Comparison of ENCODE assay signal across 1 cellular context in the genomic region with DNA sequence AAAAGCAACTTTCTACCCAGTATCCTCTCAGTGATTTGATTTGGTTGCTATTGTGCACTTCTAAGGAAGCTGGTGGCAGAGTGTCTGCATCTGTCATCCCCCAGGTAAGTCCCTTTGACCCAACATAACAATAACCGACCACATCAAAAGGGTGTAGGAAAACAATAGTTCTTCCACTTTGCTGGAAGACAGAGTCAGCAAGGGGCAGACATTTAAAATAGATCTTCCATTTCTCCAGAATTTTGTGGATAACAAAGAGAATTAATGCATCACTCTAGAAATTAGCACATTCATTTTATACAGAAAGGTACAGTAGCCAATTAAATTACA.
A peak's percentile ranks its signal among the peaks of the same experiment; 100 is the strongest.
TF ChIP-seq lines count a peak whose summit lies in the region.

No MANE protein-coding gene starts in this region.

TF ChIP-seq in GM12878, 131 proteins besides CTCF, POLR2A, EP300 and RAD21 (continued from another document and continues in another):
- TF ChIP-seq, protein P1, sequence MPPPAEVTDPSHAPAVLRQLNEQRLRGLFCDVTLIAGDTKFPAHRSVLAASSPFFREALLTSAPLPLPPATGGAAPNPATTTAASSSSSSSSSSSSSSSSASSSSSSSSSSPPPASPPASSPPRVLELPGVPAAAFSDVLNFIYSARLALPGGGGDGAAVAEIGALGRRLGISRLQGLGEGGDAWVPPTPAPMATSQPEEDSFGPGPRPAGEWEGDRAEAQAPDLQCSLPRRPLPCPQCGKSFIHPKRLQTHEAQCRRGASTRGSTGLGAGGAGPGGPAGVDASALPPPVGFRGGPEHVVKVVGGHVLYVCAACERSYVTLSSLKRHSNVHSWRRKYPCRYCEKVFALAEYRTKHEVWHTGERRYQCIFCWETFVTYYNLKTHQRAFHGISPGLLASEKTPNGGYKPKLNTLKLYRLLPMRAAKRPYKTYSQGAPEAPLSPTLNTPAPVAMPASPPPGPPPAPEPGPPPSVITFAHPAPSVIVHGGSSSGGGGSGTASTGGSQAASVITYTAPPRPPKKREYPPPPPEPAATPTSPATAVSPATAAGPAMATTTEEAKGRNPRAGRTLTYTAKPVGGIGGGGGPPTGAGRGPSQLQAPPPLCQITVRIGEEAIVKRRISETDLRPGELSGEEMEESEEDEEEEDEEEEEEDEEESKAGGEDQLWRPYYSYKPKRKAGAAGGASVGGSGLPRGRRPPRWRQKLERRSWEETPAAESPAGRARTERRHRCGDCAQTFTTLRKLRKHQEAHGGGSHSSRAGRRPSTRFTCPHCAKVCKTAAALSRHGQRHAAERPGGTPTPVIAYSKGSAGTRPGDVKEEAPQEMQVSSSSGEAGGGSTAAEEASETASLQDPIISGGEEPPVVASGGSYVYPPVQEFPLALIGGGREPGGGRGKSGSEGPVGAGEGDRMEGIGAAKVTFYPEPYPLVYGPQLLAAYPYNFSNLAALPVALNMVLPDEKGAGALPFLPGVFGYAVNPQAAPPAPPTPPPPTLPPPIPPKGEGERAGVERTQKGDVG (CRISPR knock-in tag; IDR thresholded peaks at IDR 0.05), result no peak
- no peak for TF ChIP-seq ASH2L (IDR thresholded peaks at IDR 0.05; ENCODE audit: borderline replicate concordance, low read depth)
- TF ChIP-seq, protein P2, sequence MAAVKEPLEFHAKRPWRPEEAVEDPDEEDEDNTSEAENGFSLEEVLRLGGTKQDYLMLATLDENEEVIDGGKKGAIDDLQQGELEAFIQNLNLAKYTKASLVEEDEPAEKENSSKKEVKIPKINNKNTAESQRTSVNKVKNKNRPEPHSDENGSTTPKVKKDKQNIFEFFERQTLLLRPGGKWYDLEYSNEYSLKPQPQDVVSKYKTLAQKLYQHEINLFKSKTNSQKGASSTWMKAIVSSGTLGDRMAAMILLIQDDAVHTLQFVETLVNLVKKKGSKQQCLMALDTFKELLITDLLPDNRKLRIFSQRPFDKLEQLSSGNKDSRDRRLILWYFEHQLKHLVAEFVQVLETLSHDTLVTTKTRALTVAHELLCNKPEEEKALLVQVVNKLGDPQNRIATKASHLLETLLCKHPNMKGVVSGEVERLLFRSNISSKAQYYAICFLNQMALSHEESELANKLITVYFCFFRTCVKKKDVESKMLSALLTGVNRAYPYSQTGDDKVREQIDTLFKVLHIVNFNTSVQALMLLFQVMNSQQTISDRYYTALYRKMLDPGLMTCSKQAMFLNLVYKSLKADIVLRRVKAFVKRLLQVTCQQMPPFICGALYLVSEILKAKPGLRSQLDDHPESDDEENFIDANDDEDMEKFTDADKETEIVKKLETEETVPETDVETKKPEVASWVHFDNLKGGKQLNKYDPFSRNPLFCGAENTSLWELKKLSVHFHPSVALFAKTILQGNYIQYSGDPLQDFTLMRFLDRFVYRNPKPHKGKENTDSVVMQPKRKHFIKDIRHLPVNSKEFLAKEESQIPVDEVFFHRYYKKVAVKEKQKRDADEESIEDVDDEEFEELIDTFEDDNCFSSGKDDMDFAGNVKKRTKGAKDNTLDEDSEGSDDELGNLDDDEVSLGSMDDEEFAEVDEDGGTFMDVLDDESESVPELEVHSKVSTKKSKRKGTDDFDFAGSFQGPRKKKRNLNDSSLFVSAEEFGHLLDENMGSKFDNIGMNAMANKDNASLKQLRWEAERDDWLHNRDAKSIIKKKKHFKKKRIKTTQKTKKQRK (IDR thresholded peaks at IDR 0.05; ENCODE audit: low read depth, low read length), result no peak
- TF ChIP-seq, protein P3, sequence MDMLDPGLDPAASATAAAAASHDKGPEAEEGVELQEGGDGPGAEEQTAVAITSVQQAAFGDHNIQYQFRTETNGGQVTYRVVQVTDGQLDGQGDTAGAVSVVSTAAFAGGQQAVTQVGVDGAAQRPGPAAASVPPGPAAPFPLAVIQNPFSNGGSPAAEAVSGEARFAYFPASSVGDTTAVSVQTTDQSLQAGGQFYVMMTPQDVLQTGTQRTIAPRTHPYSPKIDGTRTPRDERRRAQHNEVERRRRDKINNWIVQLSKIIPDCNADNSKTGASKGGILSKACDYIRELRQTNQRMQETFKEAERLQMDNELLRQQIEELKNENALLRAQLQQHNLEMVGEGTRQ (IDR thresholded peaks at IDR 0.05; ENCODE audit: borderline replicate concordance, low read depth, low read length), result no peak
- no peak for TF ChIP-seq SP1 (IDR thresholded peaks at IDR 0.05; ENCODE audit: low read depth, low read length)
- no peak for TF ChIP-seq SREBF2 (IDR thresholded peaks at IDR 0.05; ENCODE audit: low read length)
- TF ChIP-seq, protein P4, sequence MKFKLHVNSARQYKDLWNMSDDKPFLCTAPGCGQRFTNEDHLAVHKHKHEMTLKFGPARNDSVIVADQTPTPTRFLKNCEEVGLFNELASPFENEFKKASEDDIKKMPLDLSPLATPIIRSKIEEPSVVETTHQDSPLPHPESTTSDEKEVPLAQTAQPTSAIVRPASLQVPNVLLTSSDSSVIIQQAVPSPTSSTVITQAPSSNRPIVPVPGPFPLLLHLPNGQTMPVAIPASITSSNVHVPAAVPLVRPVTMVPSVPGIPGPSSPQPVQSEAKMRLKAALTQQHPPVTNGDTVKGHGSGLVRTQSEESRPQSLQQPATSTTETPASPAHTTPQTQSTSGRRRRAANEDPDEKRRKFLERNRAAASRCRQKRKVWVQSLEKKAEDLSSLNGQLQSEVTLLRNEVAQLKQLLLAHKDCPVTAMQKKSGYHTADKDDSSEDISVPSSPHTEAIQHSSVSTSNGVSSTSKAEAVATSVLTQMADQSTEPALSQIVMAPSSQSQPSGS (IDR thresholded peaks at IDR 0.05; ENCODE audit: low read length), result no peak
- TF ChIP-seq, protein P5, sequence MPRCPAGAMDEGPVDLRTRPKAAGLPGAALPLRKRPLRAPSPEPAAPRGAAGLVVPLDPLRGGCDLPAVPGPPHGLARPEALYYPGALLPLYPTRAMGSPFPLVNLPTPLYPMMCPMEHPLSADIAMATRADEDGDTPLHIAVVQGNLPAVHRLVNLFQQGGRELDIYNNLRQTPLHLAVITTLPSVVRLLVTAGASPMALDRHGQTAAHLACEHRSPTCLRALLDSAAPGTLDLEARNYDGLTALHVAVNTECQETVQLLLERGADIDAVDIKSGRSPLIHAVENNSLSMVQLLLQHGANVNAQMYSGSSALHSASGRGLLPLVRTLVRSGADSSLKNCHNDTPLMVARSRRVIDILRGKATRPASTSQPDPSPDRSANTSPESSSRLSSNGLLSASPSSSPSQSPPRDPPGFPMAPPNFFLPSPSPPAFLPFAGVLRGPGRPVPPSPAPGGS (IDR thresholded peaks at IDR 0.05; ENCODE audit: borderline replicate concordance, insufficient read depth, low read depth, low read length, poor library complexity, severe bottlenecking), result no peak
- no peak for TF ChIP-seq FOXM1 (IDR thresholded peaks at IDR 0.05; ENCODE audit: low read depth, low read length)
- TF ChIP-seq, protein P6, sequence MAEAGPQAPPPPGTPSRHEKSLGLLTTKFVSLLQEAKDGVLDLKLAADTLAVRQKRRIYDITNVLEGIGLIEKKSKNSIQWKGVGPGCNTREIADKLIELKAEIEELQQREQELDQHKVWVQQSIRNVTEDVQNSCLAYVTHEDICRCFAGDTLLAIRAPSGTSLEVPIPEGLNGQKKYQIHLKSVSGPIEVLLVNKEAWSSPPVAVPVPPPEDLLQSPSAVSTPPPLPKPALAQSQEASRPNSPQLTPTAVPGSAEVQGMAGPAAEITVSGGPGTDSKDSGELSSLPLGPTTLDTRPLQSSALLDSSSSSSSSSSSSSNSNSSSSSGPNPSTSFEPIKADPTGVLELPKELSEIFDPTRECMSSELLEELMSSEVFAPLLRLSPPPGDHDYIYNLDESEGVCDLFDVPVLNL (IDR thresholded peaks at IDR 0.05; ENCODE audit: low read depth, low read length), result no peak
- no peak for TF ChIP-seq RCOR1 (conservative IDR thresholded peaks at IDR 0.05; ENCODE audit: low read depth, low read length)
- TF ChIP-seq IKZF2 (IDR thresholded peaks at IDR 0.05), result peak; percentile 65 to 88
- TF ChIP-seq, protein P7, sequence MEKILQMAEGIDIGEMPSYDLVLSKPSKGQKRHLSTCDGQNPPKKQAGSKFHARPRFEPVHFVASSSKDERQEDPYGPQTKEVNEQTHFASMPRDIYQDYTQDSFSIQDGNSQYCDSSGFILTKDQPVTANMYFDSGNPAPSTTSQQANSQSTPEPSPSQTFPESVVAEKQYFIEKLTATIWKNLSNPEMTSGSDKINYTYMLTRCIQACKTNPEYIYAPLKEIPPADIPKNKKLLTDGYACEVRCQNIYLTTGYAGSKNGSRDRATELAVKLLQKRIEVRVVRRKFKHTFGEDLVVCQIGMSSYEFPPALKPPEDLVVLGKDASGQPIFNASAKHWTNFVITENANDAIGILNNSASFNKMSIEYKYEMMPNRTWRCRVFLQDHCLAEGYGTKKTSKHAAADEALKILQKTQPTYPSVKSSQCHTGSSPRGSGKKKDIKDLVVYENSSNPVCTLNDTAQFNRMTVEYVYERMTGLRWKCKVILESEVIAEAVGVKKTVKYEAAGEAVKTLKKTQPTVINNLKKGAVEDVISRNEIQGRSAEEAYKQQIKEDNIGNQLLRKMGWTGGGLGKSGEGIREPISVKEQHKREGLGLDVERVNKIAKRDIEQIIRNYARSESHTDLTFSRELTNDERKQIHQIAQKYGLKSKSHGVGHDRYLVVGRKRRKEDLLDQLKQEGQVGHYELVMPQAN (conservative IDR thresholded peaks at IDR 0.05), result no peak
- TF ChIP-seq CREB1 (IDR thresholded peaks at IDR 0.05; ENCODE audit: low read depth), result no peak
- TF ChIP-seq, protein P8, sequence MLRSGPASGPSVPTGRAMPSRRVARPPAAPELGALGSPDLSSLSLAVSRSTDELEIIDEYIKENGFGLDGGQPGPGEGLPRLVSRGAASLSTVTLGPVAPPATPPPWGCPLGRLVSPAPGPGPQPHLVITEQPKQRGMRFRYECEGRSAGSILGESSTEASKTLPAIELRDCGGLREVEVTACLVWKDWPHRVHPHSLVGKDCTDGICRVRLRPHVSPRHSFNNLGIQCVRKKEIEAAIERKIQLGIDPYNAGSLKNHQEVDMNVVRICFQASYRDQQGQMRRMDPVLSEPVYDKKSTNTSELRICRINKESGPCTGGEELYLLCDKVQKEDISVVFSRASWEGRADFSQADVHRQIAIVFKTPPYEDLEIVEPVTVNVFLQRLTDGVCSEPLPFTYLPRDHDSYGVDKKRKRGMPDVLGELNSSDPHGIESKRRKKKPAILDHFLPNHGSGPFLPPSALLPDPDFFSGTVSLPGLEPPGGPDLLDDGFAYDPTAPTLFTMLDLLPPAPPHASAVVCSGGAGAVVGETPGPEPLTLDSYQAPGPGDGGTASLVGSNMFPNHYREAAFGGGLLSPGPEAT (IDR thresholded peaks at IDR 0.05; ENCODE audit: low read depth), result peak; percentile 95
- peak; percentile 71; the same call in 1 of the 2 replicates for TF ChIP-seq NR2F1 (conservative IDR thresholded peaks at IDR 0.05)
- no peak for TF ChIP-seq CBX3 (IDR thresholded peaks at IDR 0.05; ENCODE audit: borderline replicate concordance, low read depth)
- TF ChIP-seq RFX5 (IDR thresholded peaks at IDR 0.05; ENCODE audit: low read depth, low read length), result no peak
- TF ChIP-seq SMAD1 (IDR thresholded peaks at IDR 0.05; ENCODE audit: low read depth, partially characterized antibody), result no peak
- TF ChIP-seq TAF1 (IDR thresholded peaks at IDR 0.05; ENCODE audit: borderline replicate concordance, low read depth, low read length), result no peak
- no peak for TF ChIP-seq MYB (IDR thresholded peaks at IDR 0.05; ENCODE audit: borderline replicate concordance, low read depth, low read length)
- TF ChIP-seq, protein P9, sequence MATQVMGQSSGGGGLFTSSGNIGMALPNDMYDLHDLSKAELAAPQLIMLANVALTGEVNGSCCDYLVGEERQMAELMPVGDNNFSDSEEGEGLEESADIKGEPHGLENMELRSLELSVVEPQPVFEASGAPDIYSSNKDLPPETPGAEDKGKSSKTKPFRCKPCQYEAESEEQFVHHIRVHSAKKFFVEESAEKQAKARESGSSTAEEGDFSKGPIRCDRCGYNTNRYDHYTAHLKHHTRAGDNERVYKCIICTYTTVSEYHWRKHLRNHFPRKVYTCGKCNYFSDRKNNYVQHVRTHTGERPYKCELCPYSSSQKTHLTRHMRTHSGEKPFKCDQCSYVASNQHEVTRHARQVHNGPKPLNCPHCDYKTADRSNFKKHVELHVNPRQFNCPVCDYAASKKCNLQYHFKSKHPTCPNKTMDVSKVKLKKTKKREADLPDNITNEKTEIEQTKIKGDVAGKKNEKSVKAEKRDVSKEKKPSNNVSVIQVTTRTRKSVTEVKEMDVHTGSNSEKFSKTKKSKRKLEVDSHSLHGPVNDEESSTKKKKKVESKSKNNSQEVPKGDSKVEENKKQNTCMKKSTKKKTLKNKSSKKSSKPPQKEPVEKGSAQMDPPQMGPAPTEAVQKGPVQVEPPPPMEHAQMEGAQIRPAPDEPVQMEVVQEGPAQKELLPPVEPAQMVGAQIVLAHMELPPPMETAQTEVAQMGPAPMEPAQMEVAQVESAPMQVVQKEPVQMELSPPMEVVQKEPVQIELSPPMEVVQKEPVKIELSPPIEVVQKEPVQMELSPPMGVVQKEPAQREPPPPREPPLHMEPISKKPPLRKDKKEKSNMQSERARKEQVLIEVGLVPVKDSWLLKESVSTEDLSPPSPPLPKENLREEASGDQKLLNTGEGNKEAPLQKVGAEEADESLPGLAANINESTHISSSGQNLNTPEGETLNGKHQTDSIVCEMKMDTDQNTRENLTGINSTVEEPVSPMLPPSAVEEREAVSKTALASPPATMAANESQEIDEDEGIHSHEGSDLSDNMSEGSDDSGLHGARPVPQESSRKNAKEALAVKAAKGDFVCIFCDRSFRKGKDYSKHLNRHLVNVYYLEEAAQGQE (IDR thresholded peaks at IDR 0.05; ENCODE audit: low read depth, low read length), result no peak
- no peak for TF ChIP-seq SUZ12 (IDR thresholded peaks at IDR 0.05; ENCODE audit: unreplicated experiment)
- TF ChIP-seq, protein P10, sequence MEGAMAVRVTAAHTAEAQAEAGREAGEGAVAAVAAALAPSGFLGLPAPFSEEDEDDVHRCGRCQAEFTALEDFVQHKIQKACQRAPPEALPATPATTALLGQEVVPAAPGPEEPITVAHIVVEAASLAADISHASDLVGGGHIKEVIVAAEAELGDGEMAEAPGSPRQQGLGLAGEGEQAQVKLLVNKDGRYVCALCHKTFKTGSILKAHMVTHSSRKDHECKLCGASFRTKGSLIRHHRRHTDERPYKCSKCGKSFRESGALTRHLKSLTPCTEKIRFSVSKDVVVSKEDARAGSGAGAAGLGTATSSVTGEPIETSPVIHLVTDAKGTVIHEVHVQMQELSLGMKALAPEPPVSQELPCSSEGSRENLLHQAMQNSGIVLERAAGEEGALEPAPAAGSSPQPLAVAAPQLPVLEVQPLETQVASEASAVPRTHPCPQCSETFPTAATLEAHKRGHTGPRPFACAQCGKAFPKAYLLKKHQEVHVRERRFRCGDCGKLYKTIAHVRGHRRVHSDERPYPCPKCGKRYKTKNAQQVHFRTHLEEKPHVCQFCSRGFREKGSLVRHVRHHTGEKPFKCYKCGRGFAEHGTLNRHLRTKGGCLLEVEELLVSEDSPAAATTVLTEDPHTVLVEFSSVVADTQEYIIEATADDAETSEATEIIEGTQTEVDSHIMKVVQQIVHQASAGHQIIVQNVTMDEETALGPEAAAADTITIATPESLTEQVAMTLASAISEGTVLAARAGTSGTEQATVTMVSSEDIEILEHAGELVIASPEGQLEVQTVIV (IDR thresholded peaks at IDR 0.05; ENCODE audit: borderline replicate concordance, partially characterized antibody), result no peak
- TF ChIP-seq ZNF384 (IDR thresholded peaks at IDR 0.05; ENCODE audit: borderline replicate concordance, low read depth, low read length), result no peak
